8 cellular contexts compared by ENCODE assay signal in genomic region chr5:10248378-10249260, GRCh38. TPM values are rescaled to one million over a fixed set of nuclear protein-coding genes. Genes with fewer than 3 reads are reported as not detected.
DNase-seq lines count a peak whose midpoint lies in the region; FAIRE-seq and TF ChIP-seq lines count a peak whose summit lies in the region.

No MANE protein-coding gene starts in this region.

- H3K27ac ChIP-seq in GM23248 (peak overlapping the region; percentile 94), endodermal cell (ENCODE audit: low read depth, low read length) (peak overlapping the region; percentile 99)

- peak overlapping the region; percentile 94 for H3K9ac ChIP-seq in GM23248
- H3K9ac ChIP-seq in NT2/D1 (ENCODE audit: insufficient read length, low read depth): peak overlapping the region; percentile 97
- peak overlapping the region; percentile 97 for H3K9ac ChIP-seq in endodermal cell (ENCODE audit: extremely low read depth, low read length, poor library complexity, severe bottlenecking)

- H3K9me3 ChIP-seq in GM23248 (ENCODE audit: low read depth): no peaks in the 10 kb centered on the region
- no peaks in the 10 kb centered on the region for H3K9me3 ChIP-seq in NT2/D1 (ENCODE audit: insufficient read depth, low read length)
- H3K9me3 ChIP-seq in endodermal cell (ENCODE audit: control insufficient read depth, low read length): no peaks in the 10 kb centered on the region

- in situ Hi-C loops in GM23248 (cut with MboI): no loop called here

- peaks cover 18% of the 10 kb centered on the region for H3K4me1 ChIP-seq in GM23248 (ENCODE audit: insufficient read depth)
- H3K4me1 ChIP-seq in NT2/D1 (ENCODE audit: insufficient read depth, insufficient read length): peaks cover 5% of the 10 kb centered on the region
- peaks cover 9% of the 10 kb centered on the region for H3K4me1 ChIP-seq in endodermal cell (ENCODE audit: control insufficient read depth, insufficient read depth, low read length)

- H3F3A ChIP-seq in GM23248 (ENCODE audit: insufficient read depth): no peaks in the 10 kb centered on the region; the same call in 1 of the 2 replicates

- H3K36me3 ChIP-seq in GM23248 (ENCODE audit: low read depth) (0 out of 2 replicates have a peak, but pooled peaks cover 9% of the 10 kb centered on the region), NT2/D1 (ENCODE audit: insufficient read depth, insufficient read length, low read length) (peaks cover 29% of the 10 kb centered on the region), endodermal cell (ENCODE audit: control insufficient read depth, insufficient read depth, low read length) (peaks cover 16% of the 10 kb centered on the region)

- H3K36me3 Mint-ChIP-seq in endodermal cell (ENCODE audit: low read depth) (peaks cover 13% of the 10 kb centered on the region), osteocyte (ENCODE audit: unreplicated experiment) (peaks cover 4% of the 10 kb centered on the region)

- no peaks in the 10 kb centered on the region for H3K9me2 ChIP-seq in GM23248 (ENCODE audit: insufficient read depth)

- no peak for DNase-seq in GM12864 (ENCODE audit: low read depth)
- no peak for DNase-seq in GM23248
- no peak for DNase-seq in NT2/D1 (ENCODE audit: low read depth, low spot score)
- peak; percentile 47 for DNase-seq in endodermal cell
- DNase-seq in osteocyte (ENCODE audit: extremely low spot score, unreplicated experiment): peak; percentile 60
- no peak for DNase-seq in frontal cortex (ENCODE audit: low spot score in 2 of 2)
- DNase-seq in SW 1271 (lab: John Stamatoyannopoulos, UW): no peak
- DNase-seq in epidermal melanocyte (ENCODE audit: insufficient read length, low spot score): no peak

- peak overlapping the region; percentile 75 for H3K4me3 Mint-ChIP-seq in endodermal cell
- peak overlapping the region; percentile 89 for H3K4me3 Mint-ChIP-seq in osteocyte (ENCODE audit: unreplicated experiment)

- peaks cover 24% of the 10 kb centered on the region for H3K4me1 Mint-ChIP-seq in endodermal cell
- H3K4me1 Mint-ChIP-seq in osteocyte (ENCODE audit: unreplicated experiment): peaks cover 30% of the 10 kb centered on the region

- H3K27me3 ChIP-seq in GM23248 (replicated peaks; ENCODE audit: insufficient read depth): no peaks in the 10 kb centered on the region
- H3K27me3 ChIP-seq in NT2/D1 (ENCODE audit: insufficient read depth, insufficient read length): no peaks in the 10 kb centered on the region
- no peaks in the 10 kb centered on the region for H3K27me3 ChIP-seq in endodermal cell (ENCODE audit: control insufficient read depth, insufficient read depth, low read length, poor library complexity, severe bottlenecking)

- H3K4me2 ChIP-seq in GM23248 (ENCODE audit: unreplicated experiment): peak overlapping the region; percentile 87

- H3K4me3 ChIP-seq in GM12864 (ENCODE audit: low read depth, low read length) (peak overlapping the region; percentile 91), GM23248 (peak overlapping the region; percentile 96), NT2/D1 (ENCODE audit: insufficient read length, low read depth) (peak overlapping the region; percentile 85), endodermal cell (ENCODE audit: low read length) (peak overlapping the region; percentile 96)

- TF ChIP-seq CTCF in GM12864 (IDR thresholded peaks at IDR 0.05; ENCODE audit: low read depth, low read length, missing control alignments) (no peak), endodermal cell (conservative IDR thresholded peaks at IDR 0.05) (no peak), osteocyte (IDR thresholded peaks at IDR 0.05) (no peak)

- H2AFZ ChIP-seq in GM23248: peak overlapping the region; percentile 87

- peaks cover 68% of the 10 kb centered on the region for H3K79me2 ChIP-seq in GM23248 (ENCODE audit: insufficient read depth)

- H3K27ac Mint-ChIP-seq in endodermal cell: peak overlapping the region; percentile 100
- H3K27ac Mint-ChIP-seq in osteocyte (ENCODE audit: unreplicated experiment): peak overlapping the region; percentile 99

- 55 to 58% methylated on average over 27 to 29 of the region's 29 CpGs for WGBS in GM23248 (ENCODE audit: low coverage in 1 of 2, low lambda C conversion rate in 2 of 2, missing lambda C conversion rate in 2 of 2), 2 experiments
- 87 to 89% methylated on average over 24 to 29 of the region's 29 CpGs for WGBS in endodermal cell (ENCODE audit: insufficient coverage in 1 of 2, insufficient read length in 1 of 2), 2 experiments

- FAIRE-seq in frontal cortex (lab: Jason Lieb, UNC): no peak

- H3K9me3 Mint-ChIP-seq in endodermal cell (no peaks in the 10 kb centered on the region), osteocyte (ENCODE audit: unreplicated experiment) (no peaks in the 10 kb centered on the region)

- peaks cover 7% of the 10 kb centered on the region; the same call in 1 of the 2 replicates for H4K20me1 ChIP-seq in GM23248 (ENCODE audit: insufficient read depth)

- H3K27me3 Mint-ChIP-seq in endodermal cell (ENCODE audit: insufficient read depth) (no peaks in the 10 kb centered on the region), osteocyte (ENCODE audit: unreplicated experiment) (no peaks in the 10 kb centered on the region)

RNA-seq across cellular contexts. Expression of gene ATPSCKMT, which starts 1.1 kb away (rescaled TPM):
- 15.3 and 16.8 TPM in 2 replicates for total RNA-seq in GM23248 (2014; rRNA removed; shearing (Covaris generic))
- 12.8 and 13.9 TPM in 2 replicates for polyA plus RNA-seq in GM23248 (2016; fragmentation: Nextera tagmentation; extraction: Ambion mirVana)
- total RNA-seq in endodermal cell (10 to 100 TPM; 19.2 to 27.7 TPM), osteocyte (20.3 and 21.6 TPM in 2 replicates), frontal cortex (31.0 TPM)
- 14.0 TPM for polyA plus RNA-seq in endodermal cell (2013, experiment 1 of 2)
- 14.8 TPM for polyA plus RNA-seq in endodermal cell (2013, experiment 2 of 2)

RNA-seq across cellular contexts. Expression of gene CCT5, which starts 1.5 kb away (rescaled TPM):
- 301 and 392 TPM in 2 replicates for total RNA-seq in GM23248 (2014; rRNA removed; shearing (Covaris generic))
- polyA plus RNA-seq in GM23248 (2016; fragmentation: Nextera tagmentation; extraction: Ambion mirVana): 257 and 264 TPM in 2 replicates
- total RNA-seq in endodermal cell (100 to 1,000 TPM; 316 to 356 TPM), osteocyte (159 and 161 TPM in 2 replicates), frontal cortex (284 TPM)
- polyA plus RNA-seq in endodermal cell (2013, experiment 1 of 2): 335 TPM
- 321 TPM for polyA plus RNA-seq in endodermal cell (2013, experiment 2 of 2)

RNA-seq across cellular contexts. Expression of gene CMBL, which starts 59.1 kb away (rescaled TPM):
- total RNA-seq in GM23248 (2014; rRNA removed; shearing (Covaris generic)): 4.0 and 4.2 TPM in 2 replicates
- 14.6 and 16.0 TPM in 2 replicates for polyA plus RNA-seq in GM23248 (2016; fragmentation: Nextera tagmentation; extraction: Ambion mirVana)
- 10 to 100 TPM; 10.4 to 20.5 TPM for total RNA-seq in endodermal cell
- 34.9 TPM for polyA plus RNA-seq in endodermal cell (2013, experiment 1 of 2)
- 26.8 TPM for polyA plus RNA-seq in endodermal cell (2013, experiment 2 of 2)
- total RNA-seq in osteocyte: 23.3 and 24.2 TPM in 2 replicates
- total RNA-seq in frontal cortex: 4.5 TPM

Comparison
In these comparisons a context has a peak if more than half of its experiments do, and no peak if none do; other contexts are left out.
1. DNase-seq: peak in endodermal cell (single experiment) and osteocyte (single experiment); none in GM12864 (single experiment), GM23248 (single experiment), NT2/D1 (single experiment), frontal cortex (0 of 2), SW 1271 (0 of 2) and epidermal melanocyte (single experiment).
2. Peak in every context shown above with its lines, with median percentiles within 50 percentile points of each other: H3K4me3 ChIP-seq and H3K9ac ChIP-seq.